12 cellular contexts compared by ENCODE assay signal in genomic region chr3:152375546-152375945, GRCh38.
DNase-seq lines count a peak whose midpoint lies in the region; FAIRE-seq and TF ChIP-seq lines count a peak whose summit lies in the region.
"Had no signal": no experiment of that assay in that cellular context is flagged by ENCODE, and none has a peak within 500 bp of the region (broad histone marks: within the 10 kb centered on the region; RNA-seq: fewer than 3 reads in every experiment).

No MANE protein-coding gene starts in this region.

- H3K27ac Mint-ChIP-seq in activated CD4-positive, alpha-beta memory T cell treated with anti-CD3 and anti-CD28 coated beads for 36 hours, result peak overlapping the region; percentile 43
- H3K27ac Mint-ChIP-seq in activated CD4-positive, alpha-beta memory T cell treated with anti-CD3 and anti-CD28 coated beads, Interleukin-2, amount 10 ng/mL, durations not matched to agents 7 days and 5 days, result no peak overlapping the region

- no peaks in the 10 kb centered on the region for H3K9me1 ChIP-seq in endothelial cell of umbilical vein (replicated peaks; ENCODE audit: control insufficient read depth, extremely low read depth, insufficient read depth, low read length)

- H3K4me1 ChIP-seq in endothelial cell of umbilical vein (ENCODE audit: control insufficient read depth, extremely low read depth, insufficient read depth, low read length) (peaks cover 51% of the 10 kb centered on the region), spleen (peaks cover 27 to 100% (median 91%) of the 10 kb centered on the region in 6 donors)

- H3K27me3 ChIP-seq in endothelial cell of umbilical vein (ENCODE audit: control insufficient read depth in 2 of 2, insufficient read depth in 2 of 2, low read length in 2 of 2) (no peaks in the 10 kb centered on the region), spleen (replicated peaks in 1 of 7) (no peaks in the 10 kb centered on the region)

- FAIRE-seq in endothelial cell of umbilical vein (lab: Jason Lieb, UNC), result no peak

- peaks cover 31% of the 10 kb centered on the region for H3K36me3 Mint-ChIP-seq in activated CD4-positive, alpha-beta memory T cell treated with anti-CD3 and anti-CD28 coated beads for 36 hours
- peaks cover 51% of the 10 kb centered on the region for H3K36me3 Mint-ChIP-seq in activated CD4-positive, alpha-beta memory T cell treated with anti-CD3 and anti-CD28 coated beads, Interleukin-2, amount 10 ng/mL, durations not matched to agents 7 days and 5 days (ENCODE audit: low read depth)

- no peak for TF ChIP-seq POLR2A in NB4 (IDR thresholded peaks at IDR 0.05; ENCODE audit: extremely low read depth, insufficient read length)
- TF ChIP-seq POLR2A in endothelial cell of umbilical vein (IDR thresholded peaks at IDR 0.05; ENCODE audit: low read depth, low read length), result no peak
- no peak for TF ChIP-seq POLR2A in spleen (IDR thresholded peaks at IDR 0.05)

- H3K9me3 Mint-ChIP-seq in activated CD4-positive, alpha-beta memory T cell treated with anti-CD3 and anti-CD28 coated beads for 36 hours, result peaks cover 5% of the 10 kb centered on the region
- H3K9me3 Mint-ChIP-seq in activated CD4-positive, alpha-beta memory T cell treated with anti-CD3 and anti-CD28 coated beads, Interleukin-2, amount 10 ng/mL, durations not matched to agents 7 days and 5 days, result no peaks in the 10 kb centered on the region

- peaks cover 82% of the 10 kb centered on the region for H3K4me1 Mint-ChIP-seq in activated CD4-positive, alpha-beta memory T cell treated with anti-CD3 and anti-CD28 coated beads for 36 hours (ENCODE audit: low read depth)
- peaks cover 46% of the 10 kb centered on the region for H3K4me1 Mint-ChIP-seq in activated CD4-positive, alpha-beta memory T cell treated with anti-CD3 and anti-CD28 coated beads, Interleukin-2, amount 10 ng/mL, durations not matched to agents 7 days and 5 days

- no peaks in the 10 kb centered on the region for H3K27me3 Mint-ChIP-seq in activated CD4-positive, alpha-beta memory T cell treated with anti-CD3 and anti-CD28 coated beads for 36 hours
- no peaks in the 10 kb centered on the region for H3K27me3 Mint-ChIP-seq in activated CD4-positive, alpha-beta memory T cell treated with anti-CD3 and anti-CD28 coated beads, Interleukin-2, amount 10 ng/mL, durations not matched to agents 7 days and 5 days
- H3K27me3 Mint-ChIP-seq: brain had no signal

- peaks cover 99% of the 10 kb centered on the region for H3K79me2 ChIP-seq in endothelial cell of umbilical vein (ENCODE audit: control insufficient read depth, insufficient read depth, low read length)

- POLR2A ChIA-PET in activated CD4-positive, alpha-beta memory T cell treated with anti-CD3 and anti-CD28 coated beads for 36 hours (lab: Charles Lee), result no interaction called here
- POLR2A ChIA-PET in activated CD4-positive, alpha-beta memory T cell treated with anti-CD3 and anti-CD28 coated beads, Interleukin-2, amount 10 ng/mL, durations not matched to agents 7 days and 5 days (lab: Charles Lee), result no interaction called here
- POLR2A ChIA-PET in endothelial cell of umbilical vein (lab: Charles Lee), result no interaction called here

- intact Hi-C loops in activated CD4-positive, alpha-beta memory T cell treated with anti-CD3 and anti-CD28 coated beads for 36 hours (cut with micrococcal nuclease), result loop anchor here (2.0 kb wide), 1 partner anchor 15 kb away; no protein-coding TSS in a partner anchor
- intact Hi-C loops in endothelial cell of umbilical vein (cut with micrococcal nuclease) (no loop called here), spleen (cut with DNase I; ENCODE audit: low total_unique reads) (no loop called here)

- H3K36me3 ChIP-seq in endothelial cell of umbilical vein (ENCODE audit: control insufficient read depth in 2 of 2, extremely low read depth in 1 of 2, insufficient read depth in 2 of 2, low read length in 2 of 2) (peaks cover 6% of the 10 kb centered on the region in 2 experiments), spleen (peaks cover 0 to 33% (median 4%) of the 10 kb centered on the region in 6 donors)

- no TSS peak for BruUV-seq in endothelial cell of umbilical vein (replicated peaks; lab: Mats Ljungman, UMichigan)

- H3K9ac ChIP-seq in endothelial cell of umbilical vein (replicated peaks; ENCODE audit: extremely low read depth, insufficient read depth, low read length), result no peak overlapping the region

- no peak for DNase-seq in activated CD4-positive, alpha-beta memory T cell treated with anti-CD3 and anti-CD28 coated beads for 36 hours
- no peak for DNase-seq in activated CD4-positive, alpha-beta memory T cell treated with anti-CD3 and anti-CD28 coated beads, Interleukin-2, amount 10 ng/mL, durations not matched to agents 7 days and 5 days
- DNase-seq in NB4 (ENCODE audit: low read depth) (peak; percentile 64), endothelial cell of umbilical vein (ENCODE audit: low read depth, low spot score) (no peak), spleen (no peak), NCI-H446 treated with DMSO at 0.1 percent for 48 hours (lab: John Stamatoyannopoulos, UW) (no peak)
- no peak for DNase-seq in stimulated activated CD4-positive, alpha-beta T cell treated with anti-CD3 and anti-CD28 coated beads, Interleukin-1b, Interleukin-23, amount 100 ng/mL, for 48 hours
- DNase-seq in activated CD8-positive, alpha-beta memory T cell treated with anti-CD3 and anti-CD28 coated beads, Interleukin-2, amount 50 U/mL, for 48 hours, result no peak
- DNase-seq: GDM1, GOT3, NCI-H510A had no signal

- no peak overlapping the region for H3K27ac ChIP-seq in endothelial cell of umbilical vein (ENCODE audit: insufficient read depth, low read depth, low read length)
- H3K27ac ChIP-seq in spleen, result peak overlapping the region in 6 of 8 donors; percentile 13 to 88 (median 82)

- TF ChIP-seq CTCF in NB4 (IDR thresholded peaks at IDR 0.05; ENCODE audit: low read depth, low read length) (no peak), endothelial cell of umbilical vein (IDR thresholded peaks at IDR 0.05; ENCODE audit: extremely low read depth in 1 of 2, insufficient read depth in 1 of 2, low read depth in 1 of 2, low read length in 2 of 2) (no peak), spleen (IDR thresholded peaks at IDR 0.05 in 8 of 11, conservative IDR thresholded peaks at IDR 0.05 in 3 of 11) (no peak)

- H3K9me3 ChIP-seq in endothelial cell of umbilical vein (replicated peaks; ENCODE audit: control insufficient read depth, insufficient read depth, low read length) (no peaks in the 10 kb centered on the region), spleen (peaks cover 0 to 6% (median 0%) of the 10 kb centered on the region in 8 donors)

- H3K4me3 Mint-ChIP-seq in activated CD4-positive, alpha-beta memory T cell treated with anti-CD3 and anti-CD28 coated beads for 36 hours, result no peak overlapping the region
- H3K4me3 Mint-ChIP-seq in activated CD4-positive, alpha-beta memory T cell treated with anti-CD3 and anti-CD28 coated beads, Interleukin-2, amount 10 ng/mL, durations not matched to agents 7 days and 5 days, result no peak overlapping the region
- H3K4me3 Mint-ChIP-seq: brain had no signal

- WGBS in spleen, 5 donors, result 58 to 78% (median 71%) methylated on average over 3 of the region's 3 CpGs

- dilution Hi-C loops in endothelial cell of umbilical vein (cut with MboI; ENCODE audit: extremely low pct_ligation_motif_present, low sequenced_read_pairs), result no loop called here

- H3K4me3 ChIP-seq in NB4 (ENCODE audit: low read depth, low read length) (no peak overlapping the region), endothelial cell of umbilical vein (replicated peaks in 1 of 3; ENCODE audit: insufficient read depth in 1 of 3, low read depth in 1 of 3, low read length in 3 of 3) (no peak overlapping the region), spleen (no peak overlapping the region)

- no peak overlapping the region for H2AFZ ChIP-seq in endothelial cell of umbilical vein (ENCODE audit: low read depth, low read length)

- H4K20me1 ChIP-seq in endothelial cell of umbilical vein (replicated peaks; ENCODE audit: control insufficient read depth, extremely low read depth, insufficient read depth, low read length), result peaks cover 17% of the 10 kb centered on the region

- CTCF ChIA-PET in activated CD4-positive, alpha-beta memory T cell treated with anti-CD3 and anti-CD28 coated beads for 36 hours (lab: Charles Lee), result no interaction called here
- CTCF ChIA-PET in activated CD4-positive, alpha-beta memory T cell treated with anti-CD3 and anti-CD28 coated beads, Interleukin-2, amount 10 ng/mL, durations not matched to agents 7 days and 5 days (lab: Charles Lee), result no interaction called here
- CTCF ChIA-PET in endothelial cell of umbilical vein (lab: Charles Lee), result interaction anchor here (2.6 kb wide), 1 partner anchor 10 kb away, joined by 13 read pairs; no protein-coding TSS in a partner anchor

- peak overlapping the region; percentile 9 for H3K4me2 ChIP-seq in endothelial cell of umbilical vein (ENCODE audit: insufficient read depth, low read length)

TF ChIP-seq in endothelial cell of umbilical vein, 7 proteins besides CTCF, POLR2A, EP300 and RAD21:
- TF ChIP-seq MAX (IDR thresholded peaks at IDR 0.05; ENCODE audit: insufficient read depth, insufficient read length), result no peak
- no peak for TF ChIP-seq JUN (IDR thresholded peaks at IDR 0.05; ENCODE audit: borderline replicate concordance, insufficient read depth, insufficient read length, low read depth)
- TF ChIP-seq EZH2 (IDR thresholded peaks at IDR 0.05; ENCODE audit: borderline replicate concordance, low read depth, low read length, severe bottlenecking), result no peak
- TF ChIP-seq MYC (IDR thresholded peaks at IDR 0.05; ENCODE audit: low read depth, low read length), result no peak
- TF ChIP-seq POLR2AphosphoS5 (IDR thresholded peaks at IDR 0.05; ENCODE audit: insufficient read depth, low read depth, low read length), result no peak
- no peak for TF ChIP-seq GATA2 (IDR thresholded peaks at IDR 0.05; ENCODE audit: insufficient read depth, insufficient read length, low read depth, low read length)
- no peak for TF ChIP-seq FOS (IDR thresholded peaks at IDR 0.05; ENCODE audit: borderline replicate concordance, insufficient read depth, low read length)
